Comparison of ENCODE assay signal across 1 cellular context in genomic region chr5:116524966-116525365, GRCh38.
A peak's percentile ranks its signal among the peaks of the same experiment; 100 is the strongest.
TF ChIP-seq lines count a peak whose summit lies in the region.

No MANE protein-coding gene starts in this region.

TF ChIP-seq in HepG2, 621 proteins besides CTCF, POLR2A, EP300 and RAD21 (continued from another document and continues in another):
- TF ChIP-seq IKZF1 (IDR thresholded peaks at IDR 0.05): no peak
- TF ChIP-seq, protein P1, sequence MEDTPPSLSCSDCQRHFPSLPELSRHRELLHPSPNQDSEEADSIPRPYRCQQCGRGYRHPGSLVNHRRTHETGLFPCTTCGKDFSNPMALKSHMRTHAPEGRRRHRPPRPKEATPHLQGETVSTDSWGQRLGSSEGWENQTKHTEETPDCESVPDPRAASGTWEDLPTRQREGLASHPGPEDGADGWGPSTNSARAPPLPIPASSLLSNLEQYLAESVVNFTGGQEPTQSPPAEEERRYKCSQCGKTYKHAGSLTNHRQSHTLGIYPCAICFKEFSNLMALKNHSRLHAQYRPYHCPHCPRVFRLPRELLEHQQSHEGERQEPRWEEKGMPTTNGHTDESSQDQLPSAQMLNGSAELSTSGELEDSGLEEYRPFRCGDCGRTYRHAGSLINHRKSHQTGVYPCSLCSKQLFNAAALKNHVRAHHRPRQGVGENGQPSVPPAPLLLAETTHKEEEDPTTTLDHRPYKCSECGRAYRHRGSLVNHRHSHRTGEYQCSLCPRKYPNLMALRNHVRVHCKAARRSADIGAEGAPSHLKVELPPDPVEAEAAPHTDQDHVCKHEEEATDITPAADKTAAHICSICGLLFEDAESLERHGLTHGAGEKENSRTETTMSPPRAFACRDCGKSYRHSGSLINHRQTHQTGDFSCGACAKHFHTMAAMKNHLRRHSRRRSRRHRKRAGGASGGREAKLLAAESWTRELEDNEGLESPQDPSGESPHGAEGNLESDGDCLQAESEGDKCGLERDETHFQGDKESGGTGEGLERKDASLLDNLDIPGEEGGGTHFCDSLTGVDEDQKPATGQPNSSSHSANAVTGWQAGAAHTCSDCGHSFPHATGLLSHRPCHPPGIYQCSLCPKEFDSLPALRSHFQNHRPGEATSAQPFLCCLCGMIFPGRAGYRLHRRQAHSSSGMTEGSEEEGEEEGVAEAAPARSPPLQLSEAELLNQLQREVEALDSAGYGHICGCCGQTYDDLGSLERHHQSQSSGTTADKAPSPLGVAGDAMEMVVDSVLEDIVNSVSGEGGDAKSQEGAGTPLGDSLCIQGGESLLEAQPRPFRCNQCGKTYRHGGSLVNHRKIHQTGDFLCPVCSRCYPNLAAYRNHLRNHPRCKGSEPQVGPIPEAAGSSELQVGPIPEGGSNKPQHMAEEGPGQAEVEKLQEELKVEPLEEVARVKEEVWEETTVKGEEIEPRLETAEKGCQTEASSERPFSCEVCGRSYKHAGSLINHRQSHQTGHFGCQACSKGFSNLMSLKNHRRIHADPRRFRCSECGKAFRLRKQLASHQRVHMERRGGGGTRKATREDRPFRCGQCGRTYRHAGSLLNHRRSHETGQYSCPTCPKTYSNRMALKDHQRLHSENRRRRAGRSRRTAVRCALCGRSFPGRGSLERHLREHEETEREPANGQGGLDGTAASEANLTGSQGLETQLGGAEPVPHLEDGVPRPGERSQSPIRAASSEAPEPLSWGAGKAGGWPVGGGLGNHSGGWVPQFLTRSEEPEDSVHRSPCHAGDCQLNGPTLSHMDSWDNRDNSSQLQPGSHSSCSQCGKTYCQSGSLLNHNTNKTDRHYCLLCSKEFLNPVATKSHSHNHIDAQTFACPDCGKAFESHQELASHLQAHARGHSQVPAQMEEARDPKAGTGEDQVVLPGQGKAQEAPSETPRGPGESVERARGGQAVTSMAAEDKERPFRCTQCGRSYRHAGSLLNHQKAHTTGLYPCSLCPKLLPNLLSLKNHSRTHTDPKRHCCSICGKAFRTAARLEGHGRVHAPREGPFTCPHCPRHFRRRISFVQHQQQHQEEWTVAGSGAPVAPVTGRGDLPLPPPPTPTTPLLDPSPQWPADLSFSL (CRISPR knock-in tag; IDR thresholded peaks at IDR 0.05): no peak
- TF ChIP-seq MTA1 (CRISPR knock-in tag; IDR thresholded peaks at IDR 0.05; ENCODE audit: borderline replicate concordance): no peak
- peak; percentile 73; the same call in 1 of the 2 replicates for TF ChIP-seq FOXK1 (CRISPR knock-in tag; IDR thresholded peaks at IDR 0.05; ENCODE audit: borderline replicate concordance, low read depth)
- no peak for TF ChIP-seq MBNL3 (CRISPR knock-in tag; conservative IDR thresholded peaks at IDR 0.05)
- TF ChIP-seq HNF4A (CRISPR knock-in tag; IDR thresholded peaks at IDR 0.05): peak; percentile 59
- no peak for TF ChIP-seq ZSCAN29 (CRISPR knock-in tag; conservative IDR thresholded peaks at IDR 0.05)
- TF ChIP-seq, protein P2, sequence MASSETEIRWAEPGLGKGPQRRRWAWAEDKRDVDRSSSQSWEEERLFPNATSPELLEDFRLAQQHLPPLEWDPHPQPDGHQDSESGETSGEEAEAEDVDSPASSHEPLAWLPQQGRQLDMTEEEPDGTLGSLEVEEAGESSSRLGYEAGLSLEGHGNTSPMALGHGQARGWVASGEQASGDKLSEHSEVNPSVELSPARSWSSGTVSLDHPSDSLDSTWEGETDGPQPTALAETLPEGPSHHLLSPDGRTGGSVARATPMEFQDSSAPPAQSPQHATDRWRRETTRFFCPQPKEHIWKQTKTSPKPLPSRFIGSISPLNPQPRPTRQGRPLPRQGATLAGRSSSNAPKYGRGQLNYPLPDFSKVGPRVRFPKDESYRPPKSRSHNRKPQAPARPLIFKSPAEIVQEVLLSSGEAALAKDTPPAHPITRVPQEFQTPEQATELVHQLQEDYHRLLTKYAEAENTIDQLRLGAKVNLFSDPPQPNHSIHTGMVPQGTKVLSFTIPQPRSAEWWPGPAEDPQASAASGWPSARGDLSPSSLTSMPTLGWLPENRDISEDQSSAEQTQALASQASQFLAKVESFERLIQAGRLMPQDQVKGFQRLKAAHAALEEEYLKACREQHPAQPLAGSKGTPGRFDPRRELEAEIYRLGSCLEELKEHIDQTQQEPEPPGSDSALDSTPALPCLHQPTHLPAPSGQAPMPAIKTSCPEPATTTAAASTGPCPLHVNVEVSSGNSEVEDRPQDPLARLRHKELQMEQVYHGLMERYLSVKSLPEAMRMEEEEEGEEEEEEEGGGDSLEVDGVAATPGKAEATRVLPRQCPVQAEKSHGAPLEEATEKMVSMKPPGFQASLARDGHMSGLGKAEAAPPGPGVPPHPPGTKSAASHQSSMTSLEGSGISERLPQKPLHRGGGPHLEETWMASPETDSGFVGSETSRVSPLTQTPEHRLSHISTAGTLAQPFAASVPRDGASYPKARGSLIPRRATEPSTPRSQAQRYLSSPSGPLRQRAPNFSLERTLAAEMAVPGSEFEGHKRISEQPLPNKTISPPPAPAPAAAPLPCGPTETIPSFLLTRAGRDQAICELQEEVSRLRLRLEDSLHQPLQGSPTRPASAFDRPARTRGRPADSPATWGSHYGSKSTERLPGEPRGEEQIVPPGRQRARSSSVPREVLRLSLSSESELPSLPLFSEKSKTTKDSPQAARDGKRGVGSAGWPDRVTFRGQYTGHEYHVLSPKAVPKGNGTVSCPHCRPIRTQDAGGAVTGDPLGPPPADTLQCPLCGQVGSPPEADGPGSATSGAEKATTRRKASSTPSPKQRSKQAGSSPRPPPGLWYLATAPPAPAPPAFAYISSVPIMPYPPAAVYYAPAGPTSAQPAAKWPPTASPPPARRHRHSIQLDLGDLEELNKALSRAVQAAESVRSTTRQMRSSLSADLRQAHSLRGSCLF (CRISPR knock-in tag; IDR thresholded peaks at IDR 0.05; ENCODE audit: borderline replicate concordance): no peak
- TF ChIP-seq NFATC3 (CRISPR knock-in tag; IDR thresholded peaks at IDR 0.05): no peak
- TF ChIP-seq ATF1 (CRISPR knock-in tag; IDR thresholded peaks at IDR 0.05): no peak
- no peak for TF ChIP-seq ZNF616 (CRISPR knock-in tag; IDR thresholded peaks at IDR 0.05; ENCODE audit: low read depth)
- peak; percentile 67 for TF ChIP-seq HDAC2 (CRISPR knock-in tag; IDR thresholded peaks at IDR 0.05)
- TF ChIP-seq ZHX1 (CRISPR knock-in tag; IDR thresholded peaks at IDR 0.05; ENCODE audit: low read depth): no peak
- TF ChIP-seq HMGA1 (CRISPR knock-in tag; conservative IDR thresholded peaks at IDR 0.05): no peak
- no peak for TF ChIP-seq MTF1 (CRISPR knock-in tag; IDR thresholded peaks at IDR 0.05)
- TF ChIP-seq ZNF138 (CRISPR knock-in tag; IDR thresholded peaks at IDR 0.05; ENCODE audit: low read depth): no peak
- TF ChIP-seq MYC (CRISPR knock-in tag; IDR thresholded peaks at IDR 0.05; ENCODE audit: borderline replicate concordance): no peak
- no peak for TF ChIP-seq ZBTB7A (CRISPR knock-in tag; IDR thresholded peaks at IDR 0.05)
- TF ChIP-seq, protein P3, sequence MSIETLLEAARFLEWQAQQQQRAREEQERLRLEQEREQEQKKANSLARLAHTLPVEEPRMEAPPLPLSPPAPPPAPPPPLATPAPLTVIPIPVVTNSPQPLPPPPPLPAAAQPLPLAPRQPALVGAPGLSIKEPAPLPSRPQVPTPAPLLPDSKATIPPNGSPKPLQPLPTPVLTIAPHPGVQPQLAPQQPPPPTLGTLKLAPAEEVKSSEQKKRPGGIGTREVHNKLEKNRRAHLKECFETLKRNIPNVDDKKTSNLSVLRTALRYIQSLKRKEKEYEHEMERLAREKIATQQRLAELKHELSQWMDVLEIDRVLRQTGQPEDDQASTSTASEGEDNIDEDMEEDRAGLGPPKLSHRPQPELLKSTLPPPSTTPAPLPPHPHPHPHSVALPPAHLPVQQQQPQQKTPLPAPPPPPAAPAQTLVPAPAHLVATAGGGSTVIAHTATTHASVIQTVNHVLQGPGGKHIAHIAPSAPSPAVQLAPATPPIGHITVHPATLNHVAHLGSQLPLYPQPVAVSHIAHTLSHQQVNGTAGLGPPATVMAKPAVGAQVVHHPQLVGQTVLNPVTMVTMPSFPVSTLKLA (IDR thresholded peaks at IDR 0.05): no peak
- TF ChIP-seq ARID3A (IDR thresholded peaks at IDR 0.05; ENCODE audit: low read depth, low read length): peak; percentile 58; the same call in 1 of the 2 replicates
- no peak for TF ChIP-seq ZNF564 (CRISPR knock-in tag; IDR thresholded peaks at IDR 0.05)
- peak; percentile 76 for TF ChIP-seq MED1 (CRISPR knock-in tag; IDR thresholded peaks at IDR 0.05)
- TF ChIP-seq ZNF547 (CRISPR knock-in tag; IDR thresholded peaks at IDR 0.05): no peak
- no peak for TF ChIP-seq ZNF350 (CRISPR knock-in tag; IDR thresholded peaks at IDR 0.05; ENCODE audit: borderline replicate concordance, low read depth)
- TF ChIP-seq CERS6 (CRISPR knock-in tag; IDR thresholded peaks at IDR 0.05): no peak
- no peak for TF ChIP-seq HES4 (CRISPR knock-in tag; IDR thresholded peaks at IDR 0.05; ENCODE audit: borderline replicate concordance)
- TF ChIP-seq ZSCAN9 (CRISPR knock-in tag; IDR thresholded peaks at IDR 0.05; ENCODE audit: borderline replicate concordance): no peak
- TF ChIP-seq KDM4B (CRISPR knock-in tag; IDR thresholded peaks at IDR 0.05): no peak
- TF ChIP-seq FUBP1 (CRISPR knock-in tag; IDR thresholded peaks at IDR 0.05; ENCODE audit: borderline replicate concordance): no peak
- no peak for TF ChIP-seq CSRNP2 (CRISPR knock-in tag; conservative IDR thresholded peaks at IDR 0.05; ENCODE audit: low read depth)
- TF ChIP-seq NFYC (CRISPR knock-in tag; IDR thresholded peaks at IDR 0.05): no peak; the same call in 1 of the 2 replicates
- TF ChIP-seq EEA1 (CRISPR knock-in tag; IDR thresholded peaks at IDR 0.05; ENCODE audit: borderline replicate concordance): no peak
- TF ChIP-seq TRIM22 (IDR thresholded peaks at IDR 0.05): no peak
- peak; percentile 97 for TF ChIP-seq RCOR2 (CRISPR knock-in tag; IDR thresholded peaks at IDR 0.05)
- TF ChIP-seq ZSCAN25 (CRISPR knock-in tag; IDR thresholded peaks at IDR 0.05): no peak
- no peak for TF ChIP-seq ZFP36L2 (CRISPR knock-in tag; IDR thresholded peaks at IDR 0.05)
